In genomic region chr4:48271048-48271452, GRCh38 we compare ENCODE assay signal across 13 cellular contexts. TPM values are rescaled to one million over a fixed set of nuclear protein-coding genes. Genes with fewer than 3 reads are reported as not detected.
DNase-seq lines count a peak whose midpoint lies in the region; ATAC-seq, FAIRE-seq and TF ChIP-seq lines count a peak whose summit lies in the region.
"Had no signal": no experiment of that assay in that cellular context is flagged by ENCODE, and none has a peak within 500 bp of the region (broad histone marks: within the 10 kb centered on the region; RNA-seq: fewer than 3 reads in every experiment).

No MANE protein-coding gene starts in this region.

- H3K36me3 ChIP-seq in MM.1S (replicated peaks; ENCODE audit: insufficient read depth, low read length) = no peaks in the 10 kb centered on the region
- H3K36me3 ChIP-seq in mesenchymal stem cell (ENCODE audit: control insufficient read depth in 1 of 2, insufficient read depth in 2 of 2, low read depth in 1 of 2, low read length in 2 of 2) = no peaks in the 10 kb centered on the region
- H3K36me3 ChIP-seq in stomach = no peaks in the 10 kb centered on the region

- H3K79me2 ChIP-seq in MM.1S (ENCODE audit: low read length) = peaks cover 35% of the 10 kb centered on the region

- H3K4me2 ChIP-seq in MM.1S (ENCODE audit: low read depth, low read length) = peak overlapping the region; percentile 62; the same call in 1 of the 2 replicates
- no peak overlapping the region for H3K4me2 ChIP-seq in mesenchymal stem cell (ENCODE audit: low read length, poor library complexity, severe bottlenecking)

- H2BK15ac ChIP-seq in mesenchymal stem cell (ENCODE audit: low read depth, poor library complexity, severe bottlenecking) = peak overlapping the region; percentile 52

- no peak overlapping the region for H2BK120ac ChIP-seq in mesenchymal stem cell (ENCODE audit: low read depth, low read length)

- no peak overlapping the region for H4K8ac ChIP-seq in mesenchymal stem cell (ENCODE audit: low read length)

- peaks cover 19% of the 10 kb centered on the region for H3F3A ChIP-seq in MM.1S (ENCODE audit: insufficient read depth, low read length)

- H3K18ac ChIP-seq in mesenchymal stem cell (ENCODE audit: low read depth in 1 of 2, low read length in 2 of 2) = no peak overlapping the region

- no peak for TF ChIP-seq POLR2A in stomach (IDR thresholded peaks at IDR 0.05)

- H3K27me3 ChIP-seq in MM.1S (replicated peaks; ENCODE audit: insufficient read depth, low read length) (no peaks in the 10 kb centered on the region), mesenchymal stem cell (ENCODE audit: control insufficient read depth in 1 of 2, insufficient read depth in 1 of 2, low read length in 2 of 2) (no peaks in the 10 kb centered on the region), stomach (no peaks in the 10 kb centered on the region)

- 87% methylated on average over 5 of the region's 6 CpGs for WGBS in mesenchymal stem cell
- WGBS in stomach, 5 donors = 61 to 79% (median 70%) methylated on average over 6 of the region's 6 CpGs

- H3K9me2 ChIP-seq in MM.1S (replicated peaks; ENCODE audit: insufficient read depth, low read length) = no peaks in the 10 kb centered on the region

- H3K9me3 ChIP-seq in MM.1S (replicated peaks; ENCODE audit: insufficient read depth, low read length) (no peaks in the 10 kb centered on the region), mesenchymal stem cell (ENCODE audit: control insufficient read depth, low read length) (no peaks in the 10 kb centered on the region), stomach (no peaks in the 10 kb centered on the region)

- peaks cover 13% of the 10 kb centered on the region for H3K79me1 ChIP-seq in mesenchymal stem cell (replicated peaks; ENCODE audit: low read length, poor library complexity, severe bottlenecking)

- H3K23ac ChIP-seq in mesenchymal stem cell (ENCODE audit: low read length in 2 of 2) = no peak overlapping the region

- H3K4ac ChIP-seq in mesenchymal stem cell (ENCODE audit: low read depth in 1 of 2, low read length in 2 of 2) = no peak overlapping the region

- H3K27ac ChIP-seq in MM.1S (ENCODE audit: low read length) = peak overlapping the region; percentile 75
- H3K27ac ChIP-seq in mesenchymal stem cell (ENCODE audit: low read length, poor library complexity, severe bottlenecking) = no peak overlapping the region
- peak overlapping the region in 1 of 5 donors; percentile 91 for H3K27ac ChIP-seq in stomach

- peak overlapping the region; percentile 80 for H3K9ac ChIP-seq in MM.1S (ENCODE audit: low read length)
- H3K9ac ChIP-seq in mesenchymal stem cell (ENCODE audit: low read length) = no peak overlapping the region

- intact Hi-C loops in stomach (cut with DNase I; ENCODE audit: low total_unique reads) = no loop called here

- peaks cover 16% of the 10 kb centered on the region for H3K4me1 ChIP-seq in MM.1S (ENCODE audit: low read length)
- H3K4me1 ChIP-seq in mesenchymal stem cell (ENCODE audit: control insufficient read depth, insufficient read depth, low read depth, low read length) = peaks cover 3% of the 10 kb centered on the region
- H3K4me1 ChIP-seq in stomach = peaks cover 0 to 18% (median 17%) of the 10 kb centered on the region in 4 donors

- no peak overlapping the region for H3K4me3 ChIP-seq in MM.1S (ENCODE audit: low read length)
- no peak overlapping the region for H3K4me3 ChIP-seq in mesenchymal stem cell (ENCODE audit: insufficient read depth in 1 of 2, low read depth in 1 of 2, low read length in 2 of 2)
- H3K4me3 ChIP-seq in stomach = no peak overlapping the region

- ATAC-seq in HG03045 (IDR thresholded peaks at IDR 0.05; ENCODE audit: unreplicated experiment) = no peak

- peak overlapping the region; percentile 37 for H2AK5ac ChIP-seq in mesenchymal stem cell (ENCODE audit: low read length, severe bottlenecking)

- H4K91ac ChIP-seq in mesenchymal stem cell (ENCODE audit: low read length) = no peak overlapping the region

- no peak overlapping the region for H2BK5ac ChIP-seq in mesenchymal stem cell (ENCODE audit: low read depth, low read length, poor library complexity, severe bottlenecking)

- no peaks in the 10 kb centered on the region for H4K20me1 ChIP-seq in MM.1S (ENCODE audit: insufficient read depth, low read length)

- no peak overlapping the region for H2BK12ac ChIP-seq in mesenchymal stem cell (ENCODE audit: low read length in 2 of 2)

- H2AFZ ChIP-seq in MM.1S (ENCODE audit: low read length) (no peak overlapping the region), mesenchymal stem cell (ENCODE audit: low read depth, low read length) (no peak overlapping the region)

- DNase-seq in GM10266 (ENCODE audit: extremely low spot score) (peak; percentile 68), GM19239 (ENCODE audit: insufficient read length, low spot score) (no peak), MM.1S (peak; percentile 62), mesenchymal stem cell (no peak), epidermal melanocyte (ENCODE audit: insufficient read length, low spot score) (no peak), stomach (no peak)
- DNase-seq: activated effector memory CD4-positive, alpha-beta T cell treated with Interleukin-2 at 50 U/mL for 16 hours; cerebellar nuclear complex; KG1; NCI-H2171; occipital lobe had no signal

- TF ChIP-seq EP300 in stomach (IDR thresholded peaks at IDR 0.05) = no peak

- no peak overlapping the region for H3K14ac ChIP-seq in mesenchymal stem cell (ENCODE audit: low read length in 2 of 2)

- no peak for TF ChIP-seq CTCF in GM10266 (IDR thresholded peaks at IDR 0.05; ENCODE audit: control insufficient read depth, insufficient read depth, low read depth, missing control alignments)
- no peak for TF ChIP-seq CTCF in MM.1S (IDR thresholded peaks at IDR 0.05; ENCODE audit: low read length)
- no peak for TF ChIP-seq CTCF in stomach (IDR thresholded peaks at IDR 0.05)

- peak; percentile 97 for FAIRE-seq in GM19239 (lab: Jason Lieb, UNC)
- FAIRE-seq: keratinocyte had no signal

RNA-seq across cellular contexts. Expression of gene TEC, which starts 1.4 kb away (rescaled TPM):
- polyA plus RNA-seq in mesenchymal stem cell (2013, experiment 1 of 2) = 0.88 TPM
- 0.86 TPM for polyA plus RNA-seq in mesenchymal stem cell (2013, experiment 2 of 2)
- total RNA-seq in stomach = 1 to 10 TPM in 4 of 5 donors, under 1 TPM in 1; 0.89 to 7.0 (median 2.6) TPM
- 1 to 10 TPM in 2 of 3 donors, under 1 TPM in 1; 0.81 to 2.0 (median 1.6) TPM for polyA plus RNA-seq in stomach

Comparison
In these comparisons a context has a peak if more than half of its experiments do, and no peak if none do; other contexts are left out.
1. DNase-seq: peak in GM10266 (single experiment) and MM.1S (single experiment); none in GM19239 (single experiment), mesenchymal stem cell (single experiment), epidermal melanocyte (single experiment) and stomach (single experiment).